In the genomic region with DNA sequence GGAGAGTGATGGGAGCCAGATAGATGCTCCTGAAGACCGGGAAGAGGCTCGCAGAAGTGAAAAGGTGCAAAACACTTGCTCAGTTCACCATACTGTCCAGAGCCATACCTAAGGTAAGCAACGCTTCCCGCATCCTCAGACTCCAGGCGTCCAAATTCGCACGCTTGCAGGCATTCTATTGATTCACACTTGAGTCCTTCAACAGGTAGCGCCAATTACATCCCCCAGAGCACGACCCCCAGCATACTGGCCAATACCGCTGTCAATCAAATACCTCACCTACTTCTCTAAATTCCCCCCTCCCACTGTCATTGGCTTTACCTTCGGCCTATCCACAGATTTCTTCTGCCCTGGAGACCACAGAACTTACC, we compare ENCODE assay signal across 9 cellular contexts. TPM values are rescaled to one million over a fixed set of nuclear protein-coding genes. Genes with fewer than 3 reads are reported as not detected.
DNase-seq lines count a peak whose midpoint lies in the region; ATAC-seq lines count a peak whose summit lies in the region.
"Had no signal": no experiment of that assay in that cellular context is flagged by ENCODE, and none has a peak within 500 bp of the region (broad histone marks: within the 10 kb centered on the region; RNA-seq: fewer than 3 reads in every experiment).

No MANE protein-coding gene starts in this region.

- no peak for ATAC-seq in activated naive CD4-positive, alpha-beta T cell treated with anti-CD3 and anti-CD28 coated beads, Interleukin-2, amount 50 U/mL, for 72 hours
- ATAC-seq in HG03196 (IDR thresholded peaks at IDR 0.05; ENCODE audit: unreplicated experiment) (no peak), HG02588 (IDR thresholded peaks at IDR 0.05; ENCODE audit: unreplicated experiment) (no peak)

- peaks cover 2% of the 10 kb centered on the region for H3K9me3 Mint-ChIP-seq in activated naive CD4-positive, alpha-beta T cell treated with anti-CD3 and anti-CD28 coated beads, Interleukin-2, amount 10 ng/mL, durations not matched to agents 7 days and 5 days
- peaks cover 0 to 11% of the 10 kb centered on the region in 2 donors for H3K9me3 Mint-ChIP-seq in activated naive CD4-positive, alpha-beta T cell treated with anti-CD3 and anti-CD28 coated beads, Interleukin-2, amount 50 U/mL, for 72 hours
- peaks cover 2 to 31% (median 20%) of the 10 kb centered on the region in 6 donors for H3K9me3 Mint-ChIP-seq in immature natural killer cell

- no peak overlapping the region for H3K27ac ChIP-seq in SJCRH30
- H3K27ac ChIP-seq in thymus (ENCODE audit: low read depth), result no peak overlapping the region
- H3K27ac ChIP-seq: HL-60 had no signal

- H3K36me3 ChIP-seq in SJCRH30, result no peaks in the 10 kb centered on the region
- no peaks in the 10 kb centered on the region for H3K36me3 ChIP-seq in thymus (ENCODE audit: control insufficient read depth, insufficient read depth)

- H3K4me3 ChIP-seq in SJCRH30, result peak overlapping the region; percentile 57
- H3K4me3 ChIP-seq in thymus (ENCODE audit: low read length), result peak overlapping the region; percentile 38

- H3K27me3 ChIP-seq in SJCRH30 (no peaks in the 10 kb centered on the region), thymus (ENCODE audit: control insufficient read depth, insufficient read depth) (peaks cover 19% of the 10 kb centered on the region)

- no peak overlapping the region for H3K27ac Mint-ChIP-seq in activated naive CD4-positive, alpha-beta T cell treated with anti-CD3 and anti-CD28 coated beads, Interleukin-2, amount 10 ng/mL, durations not matched to agents 7 days and 5 days
- H3K27ac Mint-ChIP-seq in activated naive CD4-positive, alpha-beta T cell treated with anti-CD3 and anti-CD28 coated beads, Interleukin-2, amount 50 U/mL, for 72 hours, result no peak overlapping the region
- no peak overlapping the region for H3K27ac Mint-ChIP-seq in immature natural killer cell

- H3K4me3 Mint-ChIP-seq in activated naive CD4-positive, alpha-beta T cell treated with anti-CD3 and anti-CD28 coated beads, Interleukin-2, amount 10 ng/mL, durations not matched to agents 7 days and 5 days, result peak overlapping the region; percentile 38
- peak overlapping the region; percentile 16 to 76 (median 34) for H3K4me3 Mint-ChIP-seq in immature natural killer cell

- CTCF ChIA-PET in activated naive CD4-positive, alpha-beta T cell treated with anti-CD3 and anti-CD28 coated beads, Interleukin-2, amount 10 ng/mL, durations not matched to agents 7 days and 5 days (lab: Charles Lee), result no interaction called here

- no peak for DNase-seq in activated naive CD4-positive, alpha-beta T cell treated with anti-CD3 and anti-CD28 coated beads, Interleukin-2, amount 10 ng/mL, durations not matched to agents 7 days and 5 days
- no peak for DNase-seq in activated naive CD4-positive, alpha-beta T cell treated with anti-CD3 and anti-CD28 coated beads, Interleukin-2, amount 50 U/mL, for 72 hours (ENCODE audit: low spot score in 2 of 2)
- DNase-seq in SJCRH30 (no peak), immature natural killer cell (no peak), mucosa of gallbladder (ENCODE audit: low spot score) (no peak)

- H3K27me3 Mint-ChIP-seq in activated naive CD4-positive, alpha-beta T cell treated with anti-CD3 and anti-CD28 coated beads, Interleukin-2, amount 10 ng/mL, durations not matched to agents 7 days and 5 days, result peaks cover 30% of the 10 kb centered on the region
- H3K27me3 Mint-ChIP-seq in immature natural killer cell (ENCODE audit: low read depth in 3 of 3), result peaks cover 18 to 34% (median 26%) of the 10 kb centered on the region in 3 donors

- H3K4me1 Mint-ChIP-seq in activated naive CD4-positive, alpha-beta T cell treated with anti-CD3 and anti-CD28 coated beads, Interleukin-2, amount 10 ng/mL, durations not matched to agents 7 days and 5 days, result peaks cover 17% of the 10 kb centered on the region
- peaks cover 14 to 24% of the 10 kb centered on the region in 2 donors for H3K4me1 Mint-ChIP-seq in immature natural killer cell

- peaks cover 1% of the 10 kb centered on the region for H3K36me3 Mint-ChIP-seq in activated naive CD4-positive, alpha-beta T cell treated with anti-CD3 and anti-CD28 coated beads, Interleukin-2, amount 10 ng/mL, durations not matched to agents 7 days and 5 days
- peaks cover 9 to 11% of the 10 kb centered on the region in 2 donors for H3K36me3 Mint-ChIP-seq in activated naive CD4-positive, alpha-beta T cell treated with anti-CD3 and anti-CD28 coated beads, Interleukin-2, amount 50 U/mL, for 72 hours
- peaks cover 0 to 10% (median 0%) of the 10 kb centered on the region in 3 donors for H3K36me3 Mint-ChIP-seq in immature natural killer cell

- H3K9me3 ChIP-seq in SJCRH30 (replicated peaks), result no peaks in the 10 kb centered on the region
- no peaks in the 10 kb centered on the region for H3K9me3 ChIP-seq in thymus (ENCODE audit: control insufficient read depth)

- H3K4me1 ChIP-seq in SJCRH30, result no peaks in the 10 kb centered on the region
- peaks cover 9% of the 10 kb centered on the region for H3K4me1 ChIP-seq in thymus (ENCODE audit: control insufficient read depth, insufficient read depth, low read length)

- 16% methylated on average over 11 of the region's 11 CpGs for WGBS in thymus

RNA-seq across cellular contexts. Expression of gene STXBP5L, which starts 0.4 kb away (rescaled TPM):
- total RNA-seq in activated naive CD4-positive, alpha-beta T cell treated with anti-CD3 and anti-CD28 coated beads, Interleukin-2, amount 50 U/mL, for 72 hours, result not detected
- 0.89 and 1.3 TPM in 2 replicates for total RNA-seq in SJCRH30 (2014; rRNA removed; shearing (Covaris generic))
- polyA plus RNA-seq in immature natural killer cell (not detected), thymus (0.02 TPM)
- total RNA-seq in mucosa of gallbladder, result 0.35 TPM
